In genomic region chr2:111138834-111139233, GRCh38 we compare ENCODE assay signal across 32 cellular contexts.
"Had no signal": no experiment of that assay in that cellular context is flagged by ENCODE, and none has a peak within 500 bp of the region (broad histone marks: within the 10 kb centered on the region; RNA-seq: fewer than 3 reads in every experiment).

No MANE protein-coding gene starts in this region.

- FAIRE-seq: astrocyte had no signal

- H3K9me3 Mint-ChIP-seq: activated naive CD8-positive, alpha-beta T cell treated with anti-CD3 and anti-CD28 coated beads, Interleukin-2, amount 10 ng/mL, durations not matched to agents 7 days and 5 days; activated T-cell treated with anti-CD3 and anti-CD28 coated beads, Interleukin-2, amount 50 U/mL, for 72 hours; effector memory CD8-positive, alpha-beta T cell; nephron; stimulated activated memory B cell treated with anti-CD40 and anti-IgM and Interleukin-4, amounts not matched to agents 10 μg/mL and 1 μg/mL and 100 μg/mL, for 72 hours; stimulated activated naive CD8-positive, alpha-beta T cell treated with anti-CD3 and anti-CD28 coated beads, Interleukin-15, amount 100 ng/mL, for 72 hours; T-cell; T-helper 2 cell treated with Interferon-gamma antibody and Interleukin-4, amounts not matched to agents 5 μg/mL and 100 μg/mL, for 36 hours had no signal

- H3K27me3 ChIP-seq: brain microvascular endothelial cell, foreskin keratinocyte, left lung, ovary, sigmoid colon, upper lobe of right lung had no signal

- H3K27ac Mint-ChIP-seq: activated CD4-positive, alpha-beta T cell treated with anti-CD3 and anti-CD28 coated beads for 36 hours; activated naive CD8-positive, alpha-beta T cell treated with anti-CD3 and anti-CD28 coated beads, Interleukin-2, amount 10 ng/mL, durations not matched to agents 7 days and 5 days; activated T-cell treated with anti-CD3 and anti-CD28 coated beads, Interleukin-2, amount 50 U/mL, for 72 hours; effector memory CD8-positive, alpha-beta T cell; stimulated activated memory B cell treated with anti-CD40 and anti-IgM and Interleukin-4, amounts not matched to agents 10 μg/mL and 1 μg/mL and 100 μg/mL, for 72 hours; T-cell; T-helper 2 cell treated with Interferon-gamma antibody and Interleukin-4, amounts not matched to agents 5 μg/mL and 100 μg/mL, for 36 hours had no signal

- H3K36me3 ChIP-seq: brain microvascular endothelial cell, ovary, prostate gland, sigmoid colon had no signal

- H3K9me3 ChIP-seq: left lung, lower lobe of right lung, ovary, prostate gland, sigmoid colon, upper lobe of right lung had no signal

- H3K4me3 Mint-ChIP-seq: activated CD4-positive, alpha-beta T cell treated with anti-CD3 and anti-CD28 coated beads for 36 hours; activated naive CD8-positive, alpha-beta T cell treated with anti-CD3 and anti-CD28 coated beads, Interleukin-2, amount 10 ng/mL, durations not matched to agents 7 days and 5 days; activated T-cell treated with anti-CD3 and anti-CD28 coated beads, Interleukin-2, amount 50 U/mL, for 72 hours; effector memory CD8-positive, alpha-beta T cell; nephron; stimulated activated memory B cell treated with anti-CD40 and anti-IgM and Interleukin-4, amounts not matched to agents 10 μg/mL and 1 μg/mL and 100 μg/mL, for 72 hours; stimulated activated naive CD8-positive, alpha-beta T cell treated with anti-CD3 and anti-CD28 coated beads, Interleukin-15, amount 100 ng/mL, for 72 hours; T-cell; T-helper 2 cell treated with Interferon-gamma antibody and Interleukin-4, amounts not matched to agents 5 μg/mL and 100 μg/mL, for 36 hours had no signal

- H3K4me3 ChIP-seq: left lung, lower lobe of right lung, ovary, prostate gland, sigmoid colon, smooth muscle cell, upper lobe of right lung had no signal

- H3K4me1 ChIP-seq: foreskin keratinocyte, left lung, lower lobe of right lung, sigmoid colon had no signal

- DNase-seq: activated CD4-positive, alpha-beta T cell treated with anti-CD3 and anti-CD28 coated beads for 36 hours; activated CD4-positive, alpha-beta T cell treated with anti-CD3 and anti-CD28 coated beads, Interleukin-2, amount 50 U/mL, for 4 hours; activated CD4-positive, CD25-positive, alpha-beta regulatory T cell; activated naive CD4-positive, alpha-beta T cell; activated naive CD8-positive, alpha-beta T cell treated with anti-CD3 and anti-CD28 coated beads, Interleukin-2, amount 10 ng/mL, durations not matched to agents 7 days and 5 days; activated T-cell treated with anti-CD3 and anti-CD28 coated beads for 4 hours; activated T-cell treated with anti-CD3 and anti-CD28 coated beads, Interleukin-2, amount 50 U/mL, for 72 hours; amniotic stem cell; brain microvascular endothelial cell; caudate nucleus; cortex of kidney; effector memory CD8-positive, alpha-beta T cell; foreskin keratinocyte; kidney glomerular epithelial cell; left lung; lower lobe of right lung; mesendoderm; ovary; sigmoid colon; stimulated activated CD4-positive, alpha-beta T cell treated with anti-CD3 and anti-CD28 coated beads, Interleukin-1b, Interleukin-23, amount 100 ng/mL, for 48 hours; stimulated activated CD4-positive, alpha-beta T cell treated with anti-CD3 and anti-CD28 coated beads, Interleukin-4, amount 100 ng/mL, for 4 hours; stimulated activated CD8-positive, alpha-beta memory T cell treated with anti-CD3 and anti-CD28 coated beads, Interleukin-4, amount 100 ng/mL, for 48 hours; stimulated activated naive CD8-positive, alpha-beta T cell treated with anti-CD3 and anti-CD28 coated beads, Interleukin-15, amount 100 ng/mL, for 72 hours; substantia nigra; T-cell; upper lobe of right lung had no signal

- H3K27ac ChIP-seq: brain microvascular endothelial cell, foreskin keratinocyte, left lung, lower lobe of right lung, ovary, sigmoid colon, upper lobe of right lung had no signal

- H3K27me3 Mint-ChIP-seq: activated CD4-positive, alpha-beta T cell treated with anti-CD3 and anti-CD28 coated beads for 36 hours; effector memory CD8-positive, alpha-beta T cell; stimulated activated memory B cell treated with anti-CD40 and anti-IgM and Interleukin-4, amounts not matched to agents 10 μg/mL and 1 μg/mL and 100 μg/mL, for 72 hours; stimulated activated naive CD8-positive, alpha-beta T cell treated with anti-CD3 and anti-CD28 coated beads, Interleukin-15, amount 100 ng/mL, for 72 hours; T-cell had no signal
